In genomic region chr4:180500146-180500545, GRCh38 we compare ENCODE assay signal across 8 cellular contexts.
"Had no signal": no experiment of that assay in that cellular context is flagged by ENCODE, and none has a peak within 500 bp of the region (broad histone marks: within the 10 kb centered on the region; RNA-seq: fewer than 3 reads in every experiment).

No MANE protein-coding gene starts in this region.

- ATAC-seq: GM23338, HCT116, HepG2 had no signal

- H3K9me3 Mint-ChIP-seq: GM23338 had no signal

- H3K9me3 ChIP-seq: HAP-1 had no signal

- H3K4me3 ChIP-seq: GM23338, HAP-1 had no signal

- H3K27me3 Mint-ChIP-seq: IgD-negative memory B cell had no signal

- H3K4me1 Mint-ChIP-seq: IgD-negative memory B cell had no signal

- H3K36me3 Mint-ChIP-seq: IgD-negative memory B cell had no signal

- DNase-seq: H7, HFFc6, KBM-7 had no signal

- FAIRE-seq: HepG2 had no signal

- H3K4me3 Mint-ChIP-seq: GM23338, HFFc6, IgD-negative memory B cell had no signal

- H3K36me3 ChIP-seq: HAP-1 had no signal

- H3K27ac Mint-ChIP-seq: GM23338, HFFc6, IgD-negative memory B cell had no signal
